Comparison of ENCODE assay signal across 31 cellular contexts in the genomic region with DNA sequence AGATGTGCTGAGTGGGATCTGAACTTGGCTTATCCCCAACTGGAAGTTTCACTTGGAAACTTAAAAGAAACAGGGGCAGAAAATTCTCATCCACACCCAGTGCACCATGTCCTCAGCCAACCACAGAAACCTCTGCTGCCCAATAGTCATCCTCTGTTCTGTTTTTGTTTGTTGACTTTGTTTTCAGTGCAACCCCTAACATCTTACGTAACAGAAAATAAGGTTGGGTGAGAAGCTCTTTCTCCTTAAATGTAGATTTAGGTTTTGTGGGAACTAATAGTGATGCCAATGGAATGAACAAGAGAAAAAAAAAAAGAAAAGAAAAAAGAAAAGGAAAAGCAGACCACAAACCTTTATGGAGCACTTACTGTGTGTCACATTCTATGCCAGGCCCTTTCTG.
"Had no signal": no experiment of that assay in that cellular context is flagged by ENCODE, and none has a peak within 500 bp of the region (broad histone marks: within the 10 kb centered on the region; RNA-seq: fewer than 3 reads in every experiment).

No MANE protein-coding gene starts in this region.

- H3K4me3 Mint-ChIP-seq: activated B cell treated with CpG ODN at 0.5 μM for 24 hours; activated CD8-positive, alpha-beta T cell treated with anti-CD3 and anti-CD28 coated beads for 36 hours; activated naive CD8-positive, alpha-beta T cell; activated T-cell treated with anti-CD3 and anti-CD28 coated beads, Interleukin-2, amount 50 U/mL, for 4 hours; activated T-helper 17 cell treated with anti-CD3 and anti-CD28 coated beads, Interleukin-2, amount 50 U/mL, for 72 hours; effector memory CD8-positive, alpha-beta T cell; T-helper 17 cell; T-helper 2 cell treated with Interferon-gamma antibody and Interleukin-4, amounts not matched to agents 5 μg/mL and 100 μg/mL, for 36 hours had no signal

- DNase-seq: activated B cell treated with CpG ODN at 0.5 μM for 24 hours; activated CD4-positive, alpha-beta T cell treated with anti-CD3 and anti-CD28 coated beads for 48 hours; activated CD4-positive, alpha-beta T cell treated with anti-CD3 and anti-CD28 coated beads, Interleukin-2, amount 50 U/mL, for 1 hour; activated CD4-positive, alpha-beta T cell treated with anti-CD3 and anti-CD28 coated beads, Interleukin-2, amount 50 U/mL, for 48 hours; activated CD8-positive, alpha-beta memory T cell treated with anti-CD3 and anti-CD28 coated beads for 24 hours; activated CD8-positive, alpha-beta T cell treated with anti-CD3 and anti-CD28 coated beads for 36 hours; activated effector memory CD4-positive, alpha-beta T cell treated with Interleukin-2 at 50 U/mL for 16 hours; activated gamma-delta T cell treated with Interleukin-2 at 50 U/mL for 16 hours; activated naive CD4-positive, alpha-beta T cell treated with anti-CD3 and anti-CD28 coated beads, Interleukin-2, amount 50 U/mL, for 16 hours; activated naive CD4-positive, alpha-beta T cell treated with Interleukin-2 at 50 U/mL for 16 hours; activated T-cell treated with anti-CD3 and anti-CD28 coated beads, Interleukin-2, amount 50 U/mL, for 4 hours; amniotic stem cell; anterior cingulate cortex; body of pancreas; caudate nucleus; cortex of kidney; dermis blood vessel endothelial cell; effector CD4-positive, alpha-beta T cell; effector memory CD8-positive, alpha-beta T cell; erythroblast; foreskin keratinocyte; gastrocnemius medialis; T-helper 1 cell; T-helper 17 cell; T1000; WERI-Rb-1 had no signal

- H3K36me3 ChIP-seq: esophagus muscularis mucosa, gastrocnemius medialis had no signal

- H3K4me3 ChIP-seq: body of pancreas, esophagus muscularis mucosa, gastrocnemius medialis had no signal

- H3K27me3 Mint-ChIP-seq: activated B cell treated with CpG ODN at 0.5 μM for 24 hours; activated CD8-positive, alpha-beta T cell treated with anti-CD3 and anti-CD28 coated beads for 36 hours; activated naive CD8-positive, alpha-beta T cell; activated T-helper 17 cell treated with anti-CD3 and anti-CD28 coated beads, Interleukin-2, amount 50 U/mL, for 72 hours; effector memory CD8-positive, alpha-beta T cell; T-helper 17 cell had no signal

- H3K27ac Mint-ChIP-seq: activated B cell treated with CpG ODN at 0.5 μM for 24 hours; activated CD8-positive, alpha-beta T cell treated with anti-CD3 and anti-CD28 coated beads for 36 hours; activated naive CD8-positive, alpha-beta T cell; activated T-helper 17 cell treated with anti-CD3 and anti-CD28 coated beads, Interleukin-2, amount 50 U/mL, for 72 hours; effector memory CD8-positive, alpha-beta T cell; T-helper 17 cell; T-helper 2 cell treated with Interferon-gamma antibody and Interleukin-4, amounts not matched to agents 5 μg/mL and 100 μg/mL, for 36 hours had no signal

- H3K9me3 ChIP-seq: body of pancreas, esophagus muscularis mucosa, gastrocnemius medialis had no signal

- H3K27me3 ChIP-seq: body of pancreas, esophagus muscularis mucosa, foreskin keratinocyte, gastrocnemius medialis had no signal

- H3K9me3 Mint-ChIP-seq: activated B cell treated with CpG ODN at 0.5 μM for 24 hours; activated CD8-positive, alpha-beta T cell treated with anti-CD3 and anti-CD28 coated beads for 36 hours; activated T-cell treated with anti-CD3 and anti-CD28 coated beads, Interleukin-2, amount 50 U/mL, for 4 hours; activated T-helper 17 cell treated with anti-CD3 and anti-CD28 coated beads, Interleukin-2, amount 50 U/mL, for 72 hours; effector memory CD8-positive, alpha-beta T cell; T-helper 2 cell treated with Interferon-gamma antibody and Interleukin-4, amounts not matched to agents 5 μg/mL and 100 μg/mL, for 36 hours had no signal

- H3K27ac ChIP-seq: body of pancreas, esophagus muscularis mucosa, foreskin keratinocyte, gastrocnemius medialis, WERI-Rb-1 had no signal

- H3K4me1 ChIP-seq: body of pancreas, esophagus muscularis mucosa, gastrocnemius medialis had no signal

- H3K4me1 Mint-ChIP-seq: activated B cell treated with CpG ODN at 0.5 μM for 24 hours; activated T-helper 17 cell treated with anti-CD3 and anti-CD28 coated beads, Interleukin-2, amount 50 U/mL, for 72 hours; T-helper 17 cell had no signal

- ATAC-seq: activated CD4-positive, CD25-positive, alpha-beta regulatory T cell treated with anti-CD3 and anti-CD28 coated beads, Interleukin-2, amount 50 U/mL, for 24 hours; activated CD8-positive, alpha-beta T cell treated with anti-CD3 and anti-CD28 coated beads for 36 hours; activated T-cell treated with anti-CD3 and anti-CD28 coated beads, Interleukin-2, amount 50 U/mL, for 4 hours; activated T-helper 17 cell treated with anti-CD3 and anti-CD28 coated beads, Interleukin-2, amount 50 U/mL, for 72 hours; body of pancreas; effector memory CD8-positive, alpha-beta T cell; foreskin keratinocyte; gastrocnemius medialis; T-helper 17 cell had no signal
